Comparison of ENCODE assay signal across 24 cellular contexts in the genomic region with DNA sequence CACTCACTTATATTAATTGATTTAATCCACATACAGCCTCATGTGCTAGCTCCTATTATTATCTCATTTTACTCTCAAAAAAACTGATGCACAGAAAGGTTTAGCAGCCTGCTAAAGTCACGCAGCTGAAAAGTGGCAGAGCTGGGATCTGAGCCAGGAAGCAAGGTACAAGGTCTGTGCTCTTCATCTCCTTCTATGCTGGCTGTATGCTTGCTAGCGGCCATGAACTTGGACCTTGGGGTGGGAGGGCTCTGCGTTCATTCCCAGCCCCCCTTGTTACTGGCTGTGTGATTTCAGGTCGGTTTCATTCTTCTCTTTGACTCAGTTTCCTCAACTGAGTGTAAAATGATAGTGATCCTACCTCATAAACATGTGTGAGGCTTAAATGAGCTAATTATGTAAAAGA.
DNase-seq lines count a peak whose midpoint lies in the region; ATAC-seq, FAIRE-seq and TF ChIP-seq lines count a peak whose summit lies in the region.
"Had no signal": no experiment of that assay in that cellular context is flagged by ENCODE, and none has a peak within 500 bp of the region (broad histone marks: within the 10 kb centered on the region; RNA-seq: fewer than 3 reads in every experiment).

No MANE protein-coding gene starts in this region.

- FAIRE-seq in pancreas (lab: Jason Lieb, UNC): no peak
- FAIRE-seq: endothelial cell of umbilical vein, HTR-8/SVneo had no signal

- H3K27me3 ChIP-seq in RWPE2 (ENCODE audit: insufficient read depth, poor library complexity, severe bottlenecking) (no peaks in the 10 kb centered on the region), hepatocyte (no peaks in the 10 kb centered on the region), pancreas (no peaks in the 10 kb centered on the region)
- no peaks in the 10 kb centered on the region for H3K27me3 ChIP-seq in CD4-positive, alpha-beta memory T cell (ENCODE audit: insufficient read depth, low read length)
- H3K27me3 ChIP-seq: neural progenitor cell had no signal

- no peaks in the 10 kb centered on the region for H3K27me3 Mint-ChIP-seq in Calu3 (ENCODE audit: unreplicated experiment)
- no peaks in the 10 kb centered on the region for H3K27me3 Mint-ChIP-seq in CD4-positive, alpha-beta memory T cell
- H3K27me3 Mint-ChIP-seq: activated T-cell treated with anti-CD3 and anti-CD28 coated beads, Interleukin-2, amount 50 U/mL, for 24 hours; stimulated activated naive CD8-positive, alpha-beta T cell treated with anti-CD3 and anti-CD28 coated beads, Interleukin-15, Interleukin-2, amounts not matched to agents 100 ng/mL and 50 ng/mL, for 24 hours had no signal

- H3K9me3 ChIP-seq in RWPE2 (ENCODE audit: severe bottlenecking) (no peaks in the 10 kb centered on the region), hepatocyte (ENCODE audit: low read depth) (no peaks in the 10 kb centered on the region), pancreas (no peaks in the 10 kb centered on the region)
- H3K9me3 ChIP-seq in CD4-positive, alpha-beta memory T cell (ENCODE audit: control insufficient read depth in 1 of 2, low read length in 2 of 2): no peaks in the 10 kb centered on the region

- H3K36me3 ChIP-seq in RWPE2 (ENCODE audit: low read depth) (no peaks in the 10 kb centered on the region), hepatocyte (replicated peaks; ENCODE audit: insufficient read depth, low read depth) (no peaks in the 10 kb centered on the region), pancreas (no peaks in the 10 kb centered on the region)
- no peaks in the 10 kb centered on the region for H3K36me3 ChIP-seq in CD4-positive, alpha-beta memory T cell (ENCODE audit: insufficient read depth, low read length)
- H3K36me3 ChIP-seq: neural progenitor cell, WERI-Rb-1 had no signal

- intact Hi-C loops in Calu3 (cut with micrococcal nuclease; ENCODE audit: unreplicated experiment): loop anchor here (2.0 to 10.0 kb wide), 3 partner anchors 60 to 237 kb away; no protein-coding TSS in a partner anchor
- intact Hi-C loops in pancreas (cut with DNase I): loop anchor here in 1 of 3 donors (10.0 kb wide), 1 partner anchor 670 kb away; no protein-coding TSS in a partner anchor
- intact Hi-C loops in CD4-positive, alpha-beta memory T cell (cut with micrococcal nuclease): loop anchor here (10.0 kb wide), 1 partner anchor 240 kb away; no protein-coding TSS in a partner anchor

- H3K4me1 Mint-ChIP-seq in Calu3 (ENCODE audit: low read depth, unreplicated experiment): peaks cover 40% of the 10 kb centered on the region
- peaks cover 6 to 18% (median 7%) of the 10 kb centered on the region in 4 donors for H3K4me1 Mint-ChIP-seq in CD4-positive, alpha-beta memory T cell

- peak overlapping the region; percentile 69 for H3K27ac Mint-ChIP-seq in Calu3 (ENCODE audit: unreplicated experiment)
- H3K27ac Mint-ChIP-seq in CD4-positive, alpha-beta memory T cell: no peak overlapping the region
- H3K27ac Mint-ChIP-seq: activated T-cell treated with anti-CD3 and anti-CD28 coated beads, Interleukin-2, amount 50 U/mL, for 24 hours; CD8-positive, alpha-beta memory T cell; GM23338; neural progenitor cell; stimulated activated naive CD8-positive, alpha-beta T cell treated with anti-CD3 and anti-CD28 coated beads, Interleukin-15, Interleukin-2, amounts not matched to agents 100 ng/mL and 50 ng/mL, for 24 hours had no signal

- POLR2A ChIA-PET in CD4-positive, alpha-beta memory T cell (lab: Charles Lee; ENCODE audit: partially characterized antibody): no interaction called here

- no peaks in the 10 kb centered on the region for H3K79me2 ChIP-seq in hepatocyte

- H2AFZ ChIP-seq in hepatocyte: no peak overlapping the region
- H2AFZ ChIP-seq: neural progenitor cell had no signal

- ATAC-seq in RWPE2 (ENCODE audit: low read depth): no peak
- ATAC-seq in pancreas: no peak
- ATAC-seq in HG02973 (IDR thresholded peaks at IDR 0.05; ENCODE audit: unreplicated experiment): no peak
- ATAC-seq in HG03457 (IDR thresholded peaks at IDR 0.05; ENCODE audit: unreplicated experiment): no peak
- ATAC-seq: GM23338, Right ventricle myocardium inferior had no signal

- H3K4me1 ChIP-seq in RWPE2 (ENCODE audit: insufficient read depth, poor library complexity, severe bottlenecking) (peaks cover 11% of the 10 kb centered on the region), hepatocyte (ENCODE audit: insufficient read depth) (peaks cover 4% of the 10 kb centered on the region), pancreas (peaks cover 0 to 14% (median 4%) of the 10 kb centered on the region in 3 donors)
- peaks cover 9% of the 10 kb centered on the region for H3K4me1 ChIP-seq in CD4-positive, alpha-beta memory T cell (ENCODE audit: insufficient read depth, low read length)
- H3K4me1 ChIP-seq: neural progenitor cell had no signal

- H3K27ac ChIP-seq in RWPE2 (ENCODE audit: poor library complexity, severe bottlenecking) (peak overlapping the region; percentile 54), hepatocyte (peak overlapping the region; percentile 72), pancreas (peak overlapping the region; percentile 16 to 71 (median 52))
- H3K27ac ChIP-seq in CD4-positive, alpha-beta memory T cell (ENCODE audit: low read depth, low read length): no peak overlapping the region
- H3K27ac ChIP-seq: neural progenitor cell, WERI-Rb-1 had no signal

- no peak overlapping the region for H3K4me3 Mint-ChIP-seq in Calu3 (ENCODE audit: low read depth, unreplicated experiment)
- no peak overlapping the region for H3K4me3 Mint-ChIP-seq in CD4-positive, alpha-beta memory T cell
- H3K4me3 Mint-ChIP-seq: activated T-cell treated with anti-CD3 and anti-CD28 coated beads, Interleukin-2, amount 50 U/mL, for 24 hours; CD8-positive, alpha-beta memory T cell; GM23338; neural progenitor cell; stimulated activated naive CD8-positive, alpha-beta T cell treated with anti-CD3 and anti-CD28 coated beads, Interleukin-15, Interleukin-2, amounts not matched to agents 100 ng/mL and 50 ng/mL, for 24 hours had no signal

- H3K9me2 ChIP-seq in hepatocyte (replicated peaks; ENCODE audit: insufficient read depth): no peaks in the 10 kb centered on the region

- H4K20me1 ChIP-seq in hepatocyte (ENCODE audit: insufficient read depth, poor library complexity, severe bottlenecking): no peaks in the 10 kb centered on the region

- BruUV-seq in Calu3 (replicated peaks; lab: Mats Ljungman, UMichigan): no TSS peak

- H3K4me2 ChIP-seq in hepatocyte: no peak overlapping the region
- H3K4me2 ChIP-seq: GM23338, neural progenitor cell had no signal

- CTCF ChIA-PET in Calu3 (lab: Charles Lee): interaction anchor here (0.8 to 2.1 kb wide), 3 partner anchors 14 to 240 kb away, joined by 3 to 6 read pairs (median 3); no protein-coding TSS in a partner anchor
- CTCF ChIA-PET in CD4-positive, alpha-beta memory T cell (lab: Charles Lee; ENCODE audit: partially characterized antibody): interaction anchor here (0.6 to 4.9 kb wide), 11 partner anchors 9 to 673 kb away, joined by 3 to 29 read pairs (median 4); no protein-coding TSS in a partner anchor

- DNase-seq in Calu3 (no peak), RWPE2 (ENCODE audit: low spot score) (no peak), hepatocyte (ENCODE audit: low spot score) (no peak), pancreas (no peak), DMS 273 treated with DMSO at 0.1 percent for 48 hours (lab: John Stamatoyannopoulos, UW) (no peak)
- no peak for DNase-seq in CD4-positive, alpha-beta memory T cell
- DNase-seq: activated CD4-positive, alpha-beta T cell treated with anti-CD3 and anti-CD28 coated beads for 48 hours; activated gamma-delta T cell treated with Interleukin-2 at 50 U/mL for 16 hours; activated T-cell treated with anti-CD3 and anti-CD28 coated beads, Interleukin-2, amount 50 U/mL, for 24 hours; CD8-positive, alpha-beta memory T cell; KG1; NCI-H1436; NCI-H345; NCI-H748 treated with DMSO at 0.1 percent for 48 hours; T1000; WERI-Rb-1 had no signal

- WGBS in hepatocyte (ENCODE audit: low lambda C conversion rate, missing lambda C conversion rate): 85% methylated on average over 4 of the region's 4 CpGs
- 9 to 23% methylated on average over 4 of the region's 4 CpGs for WGBS in pancreas, 2 donors

- H3K9me3 Mint-ChIP-seq in Calu3 (ENCODE audit: low read depth, unreplicated experiment): no peaks in the 10 kb centered on the region
- H3K9me3 Mint-ChIP-seq in CD4-positive, alpha-beta memory T cell: peaks cover 0 to 1% (median 0%) of the 10 kb centered on the region in 8 donors
- H3K9me3 Mint-ChIP-seq: activated T-cell treated with anti-CD3 and anti-CD28 coated beads, Interleukin-2, amount 50 U/mL, for 24 hours; CD8-positive, alpha-beta memory T cell; GM23338; neural progenitor cell; stimulated activated naive CD8-positive, alpha-beta T cell treated with anti-CD3 and anti-CD28 coated beads, Interleukin-15, Interleukin-2, amounts not matched to agents 100 ng/mL and 50 ng/mL, for 24 hours had no signal

- TF ChIP-seq CTCF in Calu3 (IDR thresholded peaks at IDR 0.05; ENCODE audit: unreplicated experiment) (no peak), RWPE2 (IDR thresholded peaks at IDR 0.05; ENCODE audit: poor library complexity, severe bottlenecking) (no peak), hepatocyte (IDR thresholded peaks at IDR 0.05; ENCODE audit: poor library complexity) (no peak), pancreas (IDR thresholded peaks at IDR 0.05) (no peak)

- H3K4me3 ChIP-seq in RWPE2 (ENCODE audit: severe bottlenecking) (no peak overlapping the region), hepatocyte (no peak overlapping the region), pancreas (no peak overlapping the region)
- no peak overlapping the region for H3K4me3 ChIP-seq in CD4-positive, alpha-beta memory T cell (ENCODE audit: low read length in 2 of 2)
- H3K4me3 ChIP-seq: GM23338, neural progenitor cell had no signal

- H3K36me3 Mint-ChIP-seq in Calu3 (ENCODE audit: insufficient read depth, unreplicated experiment): no peaks in the 10 kb centered on the region
- peaks cover 0 to 4% of the 10 kb centered on the region in 2 donors for H3K36me3 Mint-ChIP-seq in CD4-positive, alpha-beta memory T cell
- H3K36me3 Mint-ChIP-seq: neural progenitor cell had no signal
